In genomic region chr6:251920-252319, GRCh38 we compare ENCODE assay signal across 13 cellular contexts. TPM values are rescaled to one million over a fixed set of nuclear protein-coding genes. Genes with fewer than 3 reads are reported as not detected.
DNase-seq lines count a peak whose midpoint lies in the region; ATAC-seq lines count a peak whose summit lies in the region.
"Had no signal": no experiment of that assay in that cellular context is flagged by ENCODE, and none has a peak within 500 bp of the region (broad histone marks: within the 10 kb centered on the region; RNA-seq: fewer than 3 reads in every experiment).

No MANE protein-coding gene starts in this region.

- intact Hi-C loops in activated T-helper 1 cell treated with anti-CD3 and anti-CD28 coated beads, Interleukin-12 subunit alpha, Interleukin-12 subunit beta, Interleukin-2, Interleukin-4 antibody, amounts not matched to agents 30 ng/mL and 10 ng/mL and 1 ng/mL, durations not matched to agents 14 hours and 24 hours and 36 hours (cut with micrococcal nuclease), result loop anchor here (1.0 to 5.0 kb wide), 8 partner anchors 16 to 63 kb away; partner anchors contain the start of gene DUSP22

- peak in 1 of 2 donors; percentile 23 for DNase-seq in activated T-cell treated with anti-CD3 and anti-CD28 coated beads, Interleukin-2, amount 50 U/mL, for 72 hours
- DNase-seq in activated T-cell treated with anti-CD3 and anti-CD28 coated beads for 4 hours (no peak), HPDE6-E6E7 (ENCODE audit: extremely low spot score) (peak; percentile 75), NCI-H510A treated with DMSO at 0.1 percent for 48 hours (lab: John Stamatoyannopoulos, UW) (no peak)
- DNase-seq in activated T-helper 1 cell treated with anti-CD3 and anti-CD28 coated beads, Interleukin-12 subunit alpha, Interleukin-12 subunit beta, Interleukin-2, Interleukin-4 antibody, amounts not matched to agents 30 ng/mL and 10 ng/mL and 1 ng/mL, durations not matched to agents 14 hours and 24 hours and 36 hours (ENCODE audit: low spot score), result no peak
- DNase-seq in stimulated activated naive CD8-positive, alpha-beta T cell treated with anti-CD3 and anti-CD28 coated beads, Interleukin-15, Interleukin-2, amounts not matched to agents 100 U/mL and 50 U/mL, for 24 hours, result no peak
- DNase-seq: activated effector memory CD4-positive, alpha-beta T cell treated with Interleukin-2 at 50 U/mL for 16 hours; DMS79 treated with DMSO at 0.1 percent for 48 hours; IMR-90; NCI-H2081 treated with DMSO at 0.1 percent for 48 hours; PC-9 had no signal

- H3K36me3 Mint-ChIP-seq in activated T-cell treated with anti-CD3 and anti-CD28 coated beads, Interleukin-2, amount 50 U/mL, for 72 hours (ENCODE audit: insufficient read depth in 2 of 2), result no peaks in the 10 kb centered on the region
- peaks cover 3% of the 10 kb centered on the region for H3K36me3 Mint-ChIP-seq in activated T-helper 1 cell treated with anti-CD3 and anti-CD28 coated beads, Interleukin-12 subunit alpha, Interleukin-12 subunit beta, Interleukin-2, Interleukin-4 antibody, amounts not matched to agents 30 ng/mL and 10 ng/mL and 1 ng/mL, durations not matched to agents 14 hours and 24 hours and 36 hours (ENCODE audit: low read depth)

- peaks cover 51% of the 10 kb centered on the region for H3K4me1 Mint-ChIP-seq in activated T-cell treated with anti-CD3 and anti-CD28 coated beads, Interleukin-2, amount 50 U/mL, for 72 hours (ENCODE audit: low read depth)
- H3K4me1 Mint-ChIP-seq in activated T-helper 1 cell treated with anti-CD3 and anti-CD28 coated beads, Interleukin-12 subunit alpha, Interleukin-12 subunit beta, Interleukin-2, Interleukin-4 antibody, amounts not matched to agents 30 ng/mL and 10 ng/mL and 1 ng/mL, durations not matched to agents 14 hours and 24 hours and 36 hours (ENCODE audit: low read depth), result peaks cover 38% of the 10 kb centered on the region

- no peaks in the 10 kb centered on the region for H3K27me3 Mint-ChIP-seq in activated T-cell treated with anti-CD3 and anti-CD28 coated beads, Interleukin-2, amount 50 U/mL, for 72 hours (ENCODE audit: low read depth)
- H3K27me3 Mint-ChIP-seq in activated T-helper 1 cell treated with anti-CD3 and anti-CD28 coated beads, Interleukin-12 subunit alpha, Interleukin-12 subunit beta, Interleukin-2, Interleukin-4 antibody, amounts not matched to agents 30 ng/mL and 10 ng/mL and 1 ng/mL, durations not matched to agents 14 hours and 24 hours and 36 hours (ENCODE audit: insufficient read depth), result peaks cover 3% of the 10 kb centered on the region

- ATAC-seq in activated T-cell treated with anti-CD3 and anti-CD28 coated beads, Interleukin-2, amount 50 U/mL, for 72 hours (replicated peaks in 1 of 2), result peak; percentile 90 to 95
- peak; percentile 95 for ATAC-seq in stimulated activated naive CD8-positive, alpha-beta T cell treated with anti-CD3 and anti-CD28 coated beads, Interleukin-15, Interleukin-2, amounts not matched to agents 100 U/mL and 50 U/mL, for 24 hours
- ATAC-seq in HG03095 (IDR thresholded peaks at IDR 0.05; ENCODE audit: unreplicated experiment), result no peak
- ATAC-seq in HG03280 (IDR thresholded peaks at IDR 0.05; ENCODE audit: unreplicated experiment), result no peak

- no peaks in the 10 kb centered on the region for H3K9me3 Mint-ChIP-seq in activated T-cell treated with anti-CD3 and anti-CD28 coated beads, Interleukin-2, amount 50 U/mL, for 72 hours
- H3K9me3 Mint-ChIP-seq in activated T-helper 1 cell treated with anti-CD3 and anti-CD28 coated beads, Interleukin-12 subunit alpha, Interleukin-12 subunit beta, Interleukin-2, Interleukin-4 antibody, amounts not matched to agents 30 ng/mL and 10 ng/mL and 1 ng/mL, durations not matched to agents 14 hours and 24 hours and 36 hours, result no peaks in the 10 kb centered on the region

- peak overlapping the region; percentile 41 to 71 for H3K4me3 Mint-ChIP-seq in activated T-cell treated with anti-CD3 and anti-CD28 coated beads, Interleukin-2, amount 50 U/mL, for 72 hours
- peak overlapping the region; percentile 48 for H3K4me3 Mint-ChIP-seq in activated T-helper 1 cell treated with anti-CD3 and anti-CD28 coated beads, Interleukin-12 subunit alpha, Interleukin-12 subunit beta, Interleukin-2, Interleukin-4 antibody, amounts not matched to agents 30 ng/mL and 10 ng/mL and 1 ng/mL, durations not matched to agents 14 hours and 24 hours and 36 hours

- peak overlapping the region; percentile 90 for H3K27ac Mint-ChIP-seq in activated T-cell treated with anti-CD3 and anti-CD28 coated beads, Interleukin-2, amount 50 U/mL, for 72 hours
- peak overlapping the region; percentile 90 for H3K27ac Mint-ChIP-seq in activated T-helper 1 cell treated with anti-CD3 and anti-CD28 coated beads, Interleukin-12 subunit alpha, Interleukin-12 subunit beta, Interleukin-2, Interleukin-4 antibody, amounts not matched to agents 30 ng/mL and 10 ng/mL and 1 ng/mL, durations not matched to agents 14 hours and 24 hours and 36 hours

RNA-seq across cellular contexts. Expression of gene DUSP22, which starts 40.4 kb away (rescaled TPM):
- total RNA-seq in activated T-cell treated with anti-CD3 and anti-CD28 coated beads, Interleukin-2, amount 50 U/mL, for 72 hours, result 10 to 100 TPM; 43.6 to 48.6 TPM
- total RNA-seq in activated T-helper 1 cell treated with anti-CD3 and anti-CD28 coated beads, Interleukin-12 subunit alpha, Interleukin-12 subunit beta, Interleukin-2, Interleukin-4 antibody, amounts not matched to agents 30 ng/mL and 10 ng/mL and 1 ng/mL, durations not matched to agents 14 hours and 24 hours and 36 hours, result 22.0 and 22.1 TPM in 2 replicates

Comparison
In these comparisons a context has a peak if more than half of its experiments do, and no peak if none do; other contexts are left out.
1. ATAC-seq: peak in activated T-cell treated with anti-CD3 and anti-CD28 coated beads, Interleukin-2, amount 50 U/mL, for 72 hours (2 of 2) and stimulated activated naive CD8-positive, alpha-beta T cell treated with anti-CD3 and anti-CD28 coated beads, Interleukin-15, Interleukin-2, amounts not matched to agents 100 U/mL and 50 U/mL, for 24 hours (single experiment); none in HG03095 (single experiment) and HG03280 (single experiment).